ENCODE assay signal across 12 cellular contexts in genomic region chr11:68632375-68632774, GRCh38. TPM values are rescaled to one million over a fixed set of nuclear protein-coding genes. Genes with fewer than 3 reads are reported as not detected.
DNase-seq lines count a peak whose midpoint lies in the region; TF ChIP-seq lines count a peak whose summit lies in the region.
"Not testable (repeated sequence)": the region's sequence is repeated elsewhere in the genome, so short reads cannot be mapped to it uniquely, and the experiment has no call there.
"Had no signal": no experiment of that assay in that cellular context is flagged by ENCODE, and none has a peak within 500 bp of the region (broad histone marks: within the 10 kb centered on the region; RNA-seq: fewer than 3 reads in every experiment).

No MANE protein-coding gene starts in this region.

- H2BK20ac ChIP-seq in H9 (ENCODE audit: low read depth, low read length, poor library complexity, severe bottlenecking): not testable (repeated sequence)

- H3K4me1 Mint-ChIP-seq in H9 (peaks cover 20 to 23% of the 10 kb centered on the region in 2 experiments), endodermal cell (peaks cover 27% of the 10 kb centered on the region)

- no CpG with 5 or more reads among the region's 8 CpGs for WGBS in H9 (ENCODE audit: extremely low coverage, insufficient read length, low lambda C conversion rate)
- WGBS in endodermal cell (ENCODE audit: insufficient coverage in 1 of 2, insufficient read length in 1 of 2), 2 experiments: 88 to 100% methylated on average over 2 to 8 of the region's 8 CpGs

- H3K23ac ChIP-seq in H9 (ENCODE audit: insufficient read length, low read depth, low read length): not testable (repeated sequence)

- H3K36me3 Mint-ChIP-seq in H9 (ENCODE audit: insufficient read depth in 1 of 3, low read depth in 3 of 3); endodermal cell (ENCODE audit: low read depth): not testable (repeated sequence)

- TF ChIP-seq CTCF in H9 (conservative IDR thresholded peaks at IDR 0.05); WERI-Rb-1 (IDR thresholded peaks at IDR 0.05; ENCODE audit: low read depth, low read length); endodermal cell (conservative IDR thresholded peaks at IDR 0.05): not testable (repeated sequence)

- H3K9me3 Mint-ChIP-seq in H9, endodermal cell: not testable (repeated sequence)

- not testable (repeated sequence) for H3K4me3 ChIP-seq in HUES48 (ENCODE audit: low read depth, low read length); endodermal cell (ENCODE audit: low read length); iPS-15b (ENCODE audit: low read depth, low read length)
- peak overlapping the region; percentile 9; the same call in 1 of the 2 replicates for H3K4me3 ChIP-seq in WERI-Rb-1 (ENCODE audit: low read depth, low read length)

- not testable (repeated sequence) for H3K27ac Mint-ChIP-seq in H9, endodermal cell

- not testable (repeated sequence) for H3K79me1 ChIP-seq in H9 (ENCODE audit: insufficient read depth, low read depth, low read length, poor library complexity, severe bottlenecking)

- H3K27me3 ChIP-seq in H9 (ENCODE audit: insufficient read depth, low read length); HUES48 (ENCODE audit: control insufficient read depth, insufficient read depth, low read length); WERI-Rb-1 (ENCODE audit: insufficient read depth, low read depth, severe bottlenecking); endodermal cell (ENCODE audit: control insufficient read depth, insufficient read depth, low read length, poor library complexity, severe bottlenecking); iPS-15b (ENCODE audit: control insufficient read depth, insufficient read depth, low read length): not testable (repeated sequence)

- not testable (repeated sequence) for H3K4me2 ChIP-seq in H9 (ENCODE audit: insufficient read depth, insufficient read length, low read length)

- not testable (repeated sequence) for H3K9ac ChIP-seq in H9 (ENCODE audit: extremely low read depth, insufficient read length, low read length); endodermal cell (ENCODE audit: extremely low read depth, low read length, poor library complexity, severe bottlenecking)
- H3K9ac ChIP-seq in HUES48 (ENCODE audit: low read depth, low read length): peak overlapping the region; percentile 36; the same call in 1 of the 2 replicates
- peak overlapping the region; percentile 8 for H3K9ac ChIP-seq in iPS-15b (ENCODE audit: low read depth, low read length)

- not testable (repeated sequence) for H2BK5ac ChIP-seq in H9 (ENCODE audit: insufficient read length, low read length)

- H3K4me1 ChIP-seq in H9 (ENCODE audit: insufficient read depth, low read length); HUES48 (ENCODE audit: control insufficient read depth, insufficient read depth, low read length); endodermal cell (ENCODE audit: control insufficient read depth, insufficient read depth, low read length); iPS-15b (ENCODE audit: control insufficient read depth, insufficient read depth, low read length): not testable (repeated sequence)

- H4K20me1 ChIP-seq in H9 (ENCODE audit: control insufficient read depth, insufficient read depth, insufficient read length): not testable (repeated sequence)

- H3K4ac ChIP-seq in H9 (ENCODE audit: low read depth, low read length): not testable (repeated sequence)

- not testable (repeated sequence) for H4K91ac ChIP-seq in H9 (ENCODE audit: insufficient read length, low read depth, low read length)

- not testable (repeated sequence) for H3K27ac ChIP-seq in H9 (ENCODE audit: insufficient read length, low read depth, low read length); WERI-Rb-1; endodermal cell (ENCODE audit: low read depth, low read length)
- peak overlapping the region; percentile 42 for H3K27ac ChIP-seq in HUES48 (ENCODE audit: low read depth, low read length)

- not testable (repeated sequence) for H3K18ac ChIP-seq in H9 (ENCODE audit: insufficient read length, low read depth, low read length)

- H3K79me2 ChIP-seq in H9 (ENCODE audit: insufficient read depth, low read length): not testable (repeated sequence)

- H3K9me3 ChIP-seq in H9 (ENCODE audit: control insufficient read depth, low read depth, low read length); HUES48 (ENCODE audit: control insufficient read depth, insufficient read depth, low read length); WERI-Rb-1 (ENCODE audit: severe bottlenecking); endodermal cell (ENCODE audit: control insufficient read depth, low read length); iPS-15b (ENCODE audit: control insufficient read depth, insufficient read depth, low read length): not testable (repeated sequence)

- not testable (repeated sequence) for H3K56ac ChIP-seq in H9 (ENCODE audit: insufficient read length, low read depth, low read length)

- not testable (repeated sequence) for H2BK12ac ChIP-seq in H9 (ENCODE audit: insufficient read length, low read depth, low read length)

- H2BK15ac ChIP-seq in H9 (ENCODE audit: low read depth, low read length): not testable (repeated sequence)

- not testable (repeated sequence) for H3K14ac ChIP-seq in H9 (ENCODE audit: insufficient read depth, low read length)

- not testable (repeated sequence) for H2BK120ac ChIP-seq in H9 (ENCODE audit: low read depth, low read length, poor library complexity, severe bottlenecking)

- not testable (repeated sequence) for H3T11ph ChIP-seq in H9 (ENCODE audit: low read length)

- H3K4me3 Mint-ChIP-seq in H9, endodermal cell: not testable (repeated sequence)

- not testable (repeated sequence) for H4K8ac ChIP-seq in H9 (replicated peaks; ENCODE audit: insufficient read length, low read depth, low read length)

- not testable (repeated sequence) for H3K23me2 ChIP-seq in H9 (ENCODE audit: insufficient read length, low read depth, low read length, poor library complexity, severe bottlenecking)

- H2AK5ac ChIP-seq in H9 (ENCODE audit: insufficient read length, low read length): not testable (repeated sequence)

- not testable (repeated sequence) for H4K5ac ChIP-seq in H9 (ENCODE audit: insufficient read length, low read depth, low read length)

- H3K36me3 ChIP-seq in HUES48 (ENCODE audit: control insufficient read depth, insufficient read depth, low read length); WERI-Rb-1; endodermal cell (ENCODE audit: control insufficient read depth, insufficient read depth, low read length); iPS-15b (ENCODE audit: control insufficient read depth, insufficient read depth, low read length): not testable (repeated sequence)

- DNase-seq in H9 (peak; percentile 55), endodermal cell (peak; percentile 73), mesenteric fat pad (ENCODE audit: low spot score) (peak; percentile 11)
- DNase-seq in WERI-Rb-1: not testable (repeated sequence)

- not testable (repeated sequence) for H2AFZ ChIP-seq in H9 (ENCODE audit: low read length)

- not testable (repeated sequence) for H3K27me3 Mint-ChIP-seq in H9 (ENCODE audit: low read depth); endodermal cell (ENCODE audit: insufficient read depth)

RNA-seq across cellular contexts. Expression of gene GAL, which starts 52.0 kb away (rescaled TPM):
- total RNA-seq in H9 (2021) (65.2 and 67.5 TPM in 2 replicates), endodermal cell (100 to 1,000 TPM in 1 of 2 donors, 10 to 100 TPM in 1; 98.9 to 166 TPM), mesenteric fat pad (1.4 TPM)
- polyA plus RNA-seq in endodermal cell (2013, experiment 1 of 2): 67.5 TPM
- polyA plus RNA-seq in endodermal cell (2013, experiment 2 of 2): 57.8 TPM
- total RNA-seq: CD4-positive, alpha-beta memory T cell; CD4-positive, CD25-positive, alpha-beta regulatory T cell; G401; GM12878 had no signal
- polyA plus RNA-seq: CD14-positive monocyte; CD4-positive, alpha-beta memory T cell; CD4-positive, CD25-positive, alpha-beta regulatory T cell; CD8-positive, alpha-beta memory T cell had no signal

Comparison
In these comparisons a context has a peak if more than half of its experiments do, and no peak if none do; other contexts are left out.
1. RNA of gene GAL, which starts 52.0 kb away (total RNA-seq): 98.9 to 166 TPM in endodermal cell and 65.2 to 67.5 TPM in H9; 1.4 TPM in mesenteric fat pad (single experiment); every median in the first group is over 10 times any median in the second.